ENCODE assay signal across 1 cellular context in the genomic region with DNA sequence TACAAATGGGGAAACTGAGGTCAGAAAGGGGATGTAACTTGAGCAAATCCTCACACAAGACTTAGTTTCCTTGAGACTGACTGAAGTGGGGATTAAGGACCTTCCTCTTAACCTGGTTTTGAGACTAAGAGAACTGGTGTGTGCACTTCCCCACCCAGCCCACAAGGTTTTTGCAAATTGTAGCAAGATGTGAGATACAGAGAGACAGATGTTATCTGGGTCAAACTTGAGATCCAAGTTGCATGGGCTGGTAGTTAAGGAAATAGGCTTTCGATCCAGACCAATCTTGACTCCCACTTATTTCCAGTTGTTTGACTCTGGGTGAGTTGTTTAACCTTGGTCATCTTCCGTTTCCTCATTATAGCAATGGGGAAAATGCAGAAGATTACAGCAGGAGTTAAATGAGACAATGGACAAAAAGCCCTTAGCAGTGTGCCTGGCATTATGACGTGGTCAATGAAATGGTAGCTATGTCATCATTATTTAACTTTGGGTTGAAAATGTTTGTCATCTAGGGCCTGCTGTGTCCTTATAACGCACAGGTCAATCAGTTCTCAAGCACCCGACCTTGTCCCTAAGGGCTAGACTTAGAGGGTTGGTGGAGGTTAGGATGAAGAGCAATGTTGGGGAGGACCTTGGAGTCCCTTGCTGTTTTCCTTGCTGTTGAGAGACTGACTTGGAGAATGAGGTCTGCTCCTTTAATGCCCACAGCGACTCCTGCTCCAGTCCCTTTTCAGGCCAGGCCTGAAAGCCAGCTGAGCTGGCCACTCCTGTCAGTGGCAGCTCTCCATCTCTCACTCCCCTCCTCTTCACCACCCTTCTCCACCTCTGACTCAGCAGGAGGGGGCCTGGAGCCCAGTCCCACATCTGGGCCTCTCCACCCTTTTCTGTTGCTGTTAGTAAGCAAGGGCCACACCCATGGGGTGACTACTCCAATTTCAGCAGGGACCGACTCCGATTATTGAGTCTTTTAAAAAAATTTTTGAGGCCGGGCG.
TF ChIP-seq lines count a peak whose summit lies in the region.

No MANE protein-coding gene starts in this region.

TF ChIP-seq in A549, 52 proteins besides CTCF, POLR2A, EP300 and RAD21 (continued from another document):
- TF ChIP-seq FOSL2 (IDR thresholded peaks at IDR 0.05): no peak
- TF ChIP-seq FOSL2 (CRISPR knock-in tag; IDR thresholded peaks at IDR 0.05): no peak
- TF ChIP-seq ZSCAN20 (CRISPR knock-in tag; IDR thresholded peaks at IDR 0.05): no peak
